ENCODE assay signal across 9 cellular contexts in the genomic region with DNA sequence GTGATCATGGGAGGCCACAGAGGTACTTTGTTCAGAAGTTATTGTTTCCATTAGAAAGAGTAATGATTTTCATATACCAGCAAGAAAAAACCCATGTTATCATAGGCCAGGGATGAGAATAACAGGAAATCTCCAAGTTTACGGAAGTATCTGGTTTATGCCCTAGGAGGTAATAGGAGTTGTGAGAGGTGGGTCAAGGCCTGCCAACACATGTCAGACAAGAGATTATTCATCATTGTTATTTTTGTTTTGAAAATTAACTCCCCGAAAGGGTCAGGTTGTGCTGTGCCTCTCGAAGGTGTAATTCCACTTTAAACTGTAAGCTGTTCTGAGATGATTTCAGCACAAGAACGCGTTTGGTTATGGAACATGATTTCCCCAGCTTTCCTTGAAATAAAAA.
"Had no signal": no experiment of that assay in that cellular context is flagged by ENCODE, and none has a peak within 500 bp of the region (broad histone marks: within the 10 kb centered on the region; RNA-seq: fewer than 3 reads in every experiment).

No MANE protein-coding gene starts in this region.

- H3K36me3 ChIP-seq: HAP-1 had no signal

- H3K27ac Mint-ChIP-seq: HFFc6 had no signal

- H3K9me3 Mint-ChIP-seq: HFFc6 had no signal

- H3K4me3 ChIP-seq: GM23248, HAP-1, K562 had no signal

- H3K27ac ChIP-seq: GM23248, HL-60 had no signal

- H3K4me1 ChIP-seq: HAP-1 had no signal

- ATAC-seq: HCT116, K562 had no signal

- H3K9me3 ChIP-seq: HAP-1 had no signal

- H3K4me3 Mint-ChIP-seq: HFFc6 had no signal

- DNase-seq: GM23248, GOT3, H7, HFFc6, IMR-90 had no signal
